8 cellular contexts compared by ENCODE assay signal in genomic region chr6:29748391-29749352, GRCh38. TPM values are rescaled to one million over a fixed set of nuclear protein-coding genes. Genes with fewer than 3 reads are reported as not detected.
A peak's percentile ranks its signal among the peaks of the same experiment; 100 is the strongest.
DNase-seq lines count a peak whose midpoint lies in the region; ATAC-seq and TF ChIP-seq lines count a peak whose summit lies in the region.

No MANE protein-coding gene starts in this region.

- peak overlapping the region; percentile 75 for H3K4me3 ChIP-seq in LNCaP clone FGC (ENCODE audit: low read depth, low read length)

- DNase-seq in ELF-1 (ENCODE audit: low read depth, low spot score), result peak; percentile 91
- DNase-seq in LNCaP clone FGC (ENCODE audit: low read depth), result peak; percentile 71
- DNase-seq in T-helper 9 cell, result peak; percentile 84
- DNase-seq in astrocyte of the hippocampus (ENCODE audit: low read depth, low spot score), result peak; percentile 86
- peak; percentile 14 to 92 (median 72) for DNase-seq in hypothalamus (lab: John Stamatoyannopoulos, UW)
- peak; percentile 97 for DNase-seq in sciatic nerve (ENCODE audit: low spot score)

- peak; percentile 76 for ATAC-seq in GM21737 (IDR thresholded peaks at IDR 0.05; ENCODE audit: unreplicated experiment)
- ATAC-seq in sciatic nerve, result peak; percentile 91
- no peak for ATAC-seq in HG03565 (IDR thresholded peaks at IDR 0.05; ENCODE audit: unreplicated experiment)

- intact Hi-C loops in sciatic nerve (cut with DNase I), result no loop called here

- TF ChIP-seq CTCF in LNCaP clone FGC (IDR thresholded peaks at IDR 0.05; ENCODE audit: control insufficient read depth, extremely low read depth, insufficient read depth), result no peak

RNA-seq across cellular contexts. Expression of gene HLA-F, which starts 25.4 kb away (rescaled TPM):
- 71.2 TPM for total RNA-seq in sciatic nerve
